Comparison of ENCODE assay signal across 15 cellular contexts in genomic region chr11:33539659-33540249, GRCh38.
"Had no signal": no experiment of that assay in that cellular context is flagged by ENCODE, and none has a peak within 500 bp of the region (broad histone marks: within the 10 kb centered on the region; RNA-seq: fewer than 3 reads in every experiment).

No MANE protein-coding gene starts in this region.

- H3K27ac ChIP-seq: ascending aorta, foreskin keratinocyte, lower lobe of right lung, tibial artery, uterus had no signal

- H3K36me3 Mint-ChIP-seq: immature natural killer cell; mesothelial cell of epicardium; stimulated activated effector memory CD8-positive, alpha-beta T cell treated with anti-CD3 and anti-CD28 coated beads, Interleukin-12 subunit alpha, Interleukin-12 subunit beta, amount 100 ng/mL, for 72 hours had no signal

- H3K9me3 Mint-ChIP-seq: activated CD4-positive, alpha-beta T cell treated with anti-CD3 and anti-CD28 coated beads, Interleukin-2, amount 10 ng/mL, durations not matched to agents 24 days and 14 days; stimulated activated effector memory CD8-positive, alpha-beta T cell treated with anti-CD3 and anti-CD28 coated beads, Interleukin-12 subunit alpha, Interleukin-12 subunit beta, amount 100 ng/mL, for 72 hours had no signal

- DNase-seq: activated CD4-positive, alpha-beta T cell treated with anti-CD3 and anti-CD28 coated beads, Interleukin-2, amount 10 ng/mL, durations not matched to agents 24 days and 14 days; activated CD4-positive, CD25-positive, alpha-beta regulatory T cell; activated CD8-positive, alpha-beta memory T cell treated with anti-CD3 and anti-CD28 coated beads, Interleukin-2, amount 50 U/mL, for 48 hours; activated naive CD4-positive, alpha-beta T cell; foreskin keratinocyte; immature natural killer cell; lower lobe of right lung; SW 1271; tibial artery; uterus had no signal

- H3K4me1 Mint-ChIP-seq: mesothelial cell of epicardium had no signal

- H3K27ac Mint-ChIP-seq: activated CD4-positive, alpha-beta T cell treated with anti-CD3 and anti-CD28 coated beads, Interleukin-2, amount 10 ng/mL, durations not matched to agents 24 days and 14 days; activated T-helper 1 cell treated with anti-CD3 and anti-CD28 coated beads, Interleukin-12 subunit alpha, Interleukin-12 subunit beta, Interleukin-2, Interleukin-4 antibody, amounts not matched to agents 30 ng/mL and 10 ng/mL and 1 ng/mL, durations not matched to agents 14 hours and 24 hours and 36 hours; mesothelial cell of epicardium; stimulated activated effector memory CD8-positive, alpha-beta T cell treated with anti-CD3 and anti-CD28 coated beads, Interleukin-12 subunit alpha, Interleukin-12 subunit beta, amount 100 ng/mL, for 72 hours had no signal

- H3K4me3 ChIP-seq: ascending aorta, lower lobe of right lung, tibial artery, uterus had no signal

- H3K36me3 ChIP-seq: ascending aorta, lower lobe of right lung, tibial artery, uterus had no signal

- ATAC-seq: esophagus mucosa; foreskin keratinocyte; lower lobe of right lung; stimulated activated effector memory CD8-positive, alpha-beta T cell treated with anti-CD3 and anti-CD28 coated beads, Interleukin-12 subunit alpha, Interleukin-12 subunit beta, amount 100 ng/mL, for 72 hours had no signal

- H3K4me3 Mint-ChIP-seq: activated CD4-positive, alpha-beta T cell treated with anti-CD3 and anti-CD28 coated beads, Interleukin-2, amount 10 ng/mL, durations not matched to agents 24 days and 14 days; activated T-helper 1 cell treated with anti-CD3 and anti-CD28 coated beads, Interleukin-12 subunit alpha, Interleukin-12 subunit beta, Interleukin-2, Interleukin-4 antibody, amounts not matched to agents 30 ng/mL and 10 ng/mL and 1 ng/mL, durations not matched to agents 14 hours and 24 hours and 36 hours; mesothelial cell of epicardium; stimulated activated effector memory CD8-positive, alpha-beta T cell treated with anti-CD3 and anti-CD28 coated beads, Interleukin-12 subunit alpha, Interleukin-12 subunit beta, amount 100 ng/mL, for 72 hours had no signal

- H3K9me3 ChIP-seq: ascending aorta, lower lobe of right lung, uterus had no signal

- H3K27me3 ChIP-seq: ascending aorta, foreskin keratinocyte, uterus had no signal

- H3K4me1 ChIP-seq: ascending aorta, lower lobe of right lung, tibial artery, uterus had no signal
